In the genomic region with DNA sequence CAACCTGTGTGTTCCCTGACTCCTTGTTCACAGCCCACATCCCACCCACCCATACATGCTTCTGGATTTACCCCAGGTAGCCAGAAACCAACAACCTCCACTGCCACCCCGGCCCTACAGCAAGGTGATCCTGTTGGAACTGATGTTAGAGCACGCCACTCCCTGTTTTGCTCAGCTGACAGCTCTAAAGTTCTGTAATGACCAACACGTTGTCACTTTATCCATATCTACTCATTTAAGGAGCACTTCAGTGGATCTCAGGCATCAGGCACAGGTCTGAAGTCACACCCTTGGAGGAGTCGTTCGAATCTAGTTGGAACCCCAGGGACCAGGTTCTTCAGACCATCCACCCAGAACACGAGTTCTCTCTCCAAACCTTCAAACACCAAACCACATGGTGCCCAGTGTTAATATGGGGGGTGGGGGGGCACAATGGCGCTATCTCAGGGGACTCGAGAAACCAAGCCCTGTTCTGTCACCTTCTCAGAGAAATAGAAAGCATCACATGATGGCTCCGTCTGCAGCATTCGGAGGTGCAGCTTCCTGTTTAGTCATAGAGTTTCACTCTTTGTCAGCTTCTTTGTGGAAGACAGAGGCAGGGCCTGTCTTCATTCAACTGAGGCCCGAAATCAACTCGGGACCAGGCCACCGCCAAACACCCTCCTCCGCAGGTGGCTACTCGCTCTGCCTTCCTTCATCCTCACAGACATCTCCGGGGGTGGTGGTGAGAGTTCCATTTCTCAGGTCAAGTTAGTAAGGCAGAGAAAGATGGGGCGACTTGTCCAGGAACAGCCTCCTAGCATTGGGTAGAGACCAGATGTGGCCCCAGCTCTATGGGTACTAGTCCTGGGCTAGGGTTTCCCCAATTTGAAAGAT, we compare ENCODE assay signal across 9 cellular contexts.
A peak's percentile ranks its signal among the peaks of the same experiment; 100 is the strongest.
DNase-seq lines count a peak whose midpoint lies in the region; ATAC-seq lines count a peak whose summit lies in the region.
"Had no signal": no experiment of that assay in that cellular context is flagged by ENCODE, and none has a peak within 500 bp of the region (broad histone marks: within the 10 kb centered on the region; RNA-seq: fewer than 3 reads in every experiment).

No MANE protein-coding gene starts in this region.

- H3K4me1 ChIP-seq in esophagus (ENCODE audit: control insufficient read depth in 2 of 2, insufficient read depth in 2 of 2, low read length in 1 of 2): peaks cover 0 to 2% of the 10 kb centered on the region in 2 donors

- H3K36me3 ChIP-seq in esophagus (ENCODE audit: control insufficient read depth in 2 of 2, insufficient read depth in 2 of 2, low read length in 1 of 2): peaks cover 0 to under 1% of the 10 kb centered on the region in 2 donors

- 79 to 84% methylated on average over 17 of the region's 17 CpGs for WGBS in esophagus, 2 donors

- DNase-seq in stimulated activated naive CD4-positive, alpha-beta T cell (lab: John Stamatoyannopoulos, UW): peak in 4 of 6 experiments; percentile 11 to 66 (median 60)
- DNase-seq in AG08396 (ENCODE audit: low spot score): no peak
- DNase-seq in superior temporal gyrus (ENCODE audit: extremely low spot score): no peak
- DNase-seq in NCI-H2029 treated with DMSO at 0.1 percent for 48 hours (lab: John Stamatoyannopoulos, UW): no peak

- no peak overlapping the region for H3K4me3 ChIP-seq in esophagus (ENCODE audit: low read depth in 1 of 2, low read length in 2 of 2)
- H3K4me3 ChIP-seq: K562 had no signal

- ATAC-seq in GM18909 (IDR thresholded peaks at IDR 0.05; ENCODE audit: poor library complexity, unreplicated experiment): peak; percentile 77
- peak; percentile 63 for ATAC-seq in HG03045 (IDR thresholded peaks at IDR 0.05; ENCODE audit: unreplicated experiment)
- peak; percentile 64 to 70 for ATAC-seq in activated CD4-positive, CD25-positive, alpha-beta regulatory T cell treated with anti-CD3 and anti-CD28 coated beads, Interleukin-2, amount 50 U/mL, for 24 hours
- ATAC-seq: K562 had no signal

- H3K9me3 ChIP-seq in esophagus (ENCODE audit: control insufficient read depth in 2 of 2, insufficient read depth in 1 of 2, low read depth in 1 of 2, low read length in 1 of 2): no peaks in the 10 kb centered on the region

- no peaks in the 10 kb centered on the region for H3K27me3 ChIP-seq in esophagus (ENCODE audit: control insufficient read depth in 1 of 2, insufficient read depth in 2 of 2, low read length in 2 of 2)

- H3K27ac ChIP-seq in esophagus (ENCODE audit: low read depth in 2 of 2, low read length in 1 of 2): peak overlapping the region; percentile 55 to 56

Comparison
In these comparisons a context has a peak if more than half of its experiments do, and no peak if none do; other contexts are left out.
1. DNase-seq: peak in stimulated activated naive CD4-positive, alpha-beta T cell (4 of 6); none in AG08396 (single experiment), superior temporal gyrus (single experiment) and NCI-H2029 treated with DMSO at 0.1 percent for 48 hours (single experiment).
2. Peak in every context shown above with its lines, with median percentiles within 50 percentile points of each other: ATAC-seq.